ENCODE assay signal across 18 cellular contexts in genomic region chr11:44774736-44775135, GRCh38. TPM values are rescaled to one million over a fixed set of nuclear protein-coding genes. Genes with fewer than 3 reads are reported as not detected.
DNase-seq lines count a peak whose midpoint lies in the region; ATAC-seq and TF ChIP-seq lines count a peak whose summit lies in the region.
"Had no signal": no experiment of that assay in that cellular context is flagged by ENCODE, and none has a peak within 500 bp of the region (broad histone marks: within the 10 kb centered on the region; RNA-seq: fewer than 3 reads in every experiment).

No MANE protein-coding gene starts in this region.

- H3K27me3 ChIP-seq in GM23338 (ENCODE audit: insufficient read depth) (no peaks in the 10 kb centered on the region), hepatocyte (no peaks in the 10 kb centered on the region), sigmoid colon (no peaks in the 10 kb centered on the region)
- H3K27me3 ChIP-seq: Peyer's patch, SJCRH30, tibial artery had no signal

- H3K4me3 ChIP-seq in GM23338: no peak overlapping the region
- no peak overlapping the region for H3K4me3 ChIP-seq in hepatocyte
- no peak overlapping the region for H3K4me3 ChIP-seq in sigmoid colon
- H3K4me3 ChIP-seq: Peyer's patch, SJCRH30, tibial artery had no signal

- H3K4me1 ChIP-seq in GM23338 (ENCODE audit: insufficient read depth) (peaks cover 29% of the 10 kb centered on the region), hepatocyte (ENCODE audit: insufficient read depth) (peaks cover 26% of the 10 kb centered on the region), sigmoid colon (peaks cover 0 to 79% (median 71%) of the 10 kb centered on the region in 4 donors)

- no peaks in the 10 kb centered on the region for H3F3A ChIP-seq in GM23338 (replicated peaks; ENCODE audit: low read depth)

- H3K79me2 ChIP-seq in GM23338 (replicated peaks; ENCODE audit: insufficient read depth) (no peaks in the 10 kb centered on the region), hepatocyte (no peaks in the 10 kb centered on the region)

- 75% methylated on average over 4 of the region's 4 CpGs for WGBS in hepatocyte (ENCODE audit: low lambda C conversion rate, missing lambda C conversion rate)
- WGBS in sigmoid colon, 2 donors: 24 to 55% methylated on average over 4 of the region's 4 CpGs

- TF ChIP-seq CTCF in GM23338 (conservative IDR thresholded peaks at IDR 0.05; ENCODE audit: low read depth in 2 of 2): no peak
- no peak for TF ChIP-seq CTCF in hepatocyte (IDR thresholded peaks at IDR 0.05; ENCODE audit: poor library complexity)
- no peak for TF ChIP-seq CTCF in sigmoid colon (IDR thresholded peaks at IDR 0.05)

- H4K20me1 ChIP-seq in GM23338 (replicated peaks; ENCODE audit: insufficient read depth) (no peaks in the 10 kb centered on the region), hepatocyte (ENCODE audit: insufficient read depth, poor library complexity, severe bottlenecking) (no peaks in the 10 kb centered on the region)

- no peak for TF ChIP-seq POLR2A in sigmoid colon (IDR thresholded peaks at IDR 0.05)

- peaks cover 2% of the 10 kb centered on the region for H3K27me3 Mint-ChIP-seq in GM23338 (ENCODE audit: insufficient read depth, low read depth, poor library complexity)

- H3K9me3 ChIP-seq in hepatocyte (ENCODE audit: low read depth) (no peaks in the 10 kb centered on the region), sigmoid colon (no peaks in the 10 kb centered on the region)
- H3K9me3 ChIP-seq: Peyer's patch, SJCRH30, tibial artery had no signal

- no peaks in the 10 kb centered on the region for H3K9me2 ChIP-seq in GM23338 (ENCODE audit: insufficient read depth)
- H3K9me2 ChIP-seq in hepatocyte (replicated peaks; ENCODE audit: insufficient read depth): no peaks in the 10 kb centered on the region

- no peaks in the 10 kb centered on the region for H3K36me3 Mint-ChIP-seq in GM23338 (ENCODE audit: low read depth)

- intact Hi-C loops in sigmoid colon (cut with DNase I): loop anchor here (1.0 to 5.0 kb wide), 5 partner anchors 20 to 147 kb away; no protein-coding TSS in a partner anchor

- ATAC-seq in GM23338: no peak

- H2AFZ ChIP-seq in GM23338 (no peak overlapping the region), hepatocyte (no peak overlapping the region)

- H3K4me1 Mint-ChIP-seq in GM23338: peaks cover 50% of the 10 kb centered on the region
- H3K4me1 Mint-ChIP-seq: activated naive CD8-positive, alpha-beta T cell treated with anti-CD3 and anti-CD28 coated beads, Interleukin-2, amount 50 U/mL, for 24 hours had no signal

- H3K4me3 Mint-ChIP-seq in GM23338: no peak overlapping the region
- H3K4me3 Mint-ChIP-seq: activated CD8-positive, alpha-beta T cell treated with anti-CD3 and anti-CD28 coated beads for 36 hours; activated naive CD8-positive, alpha-beta T cell treated with anti-CD3 and anti-CD28 coated beads, Interleukin-2, amount 50 U/mL, for 24 hours; CD4-positive, alpha-beta T cell had no signal

- DNase-seq in GM23338 (ENCODE audit: low spot score) (no peak), dermis blood vessel endothelial cell (peak; percentile 83), hepatocyte (ENCODE audit: low spot score) (no peak), sigmoid colon (no peak), NCI-H2196 treated with DMSO at 0.1 percent for 48 hours (lab: John Stamatoyannopoulos, UW; ENCODE audit: unreplicated experiment) (no peak), pons (ENCODE audit: low spot score) (no peak), globus pallidus (ENCODE audit: low spot score) (no peak)
- DNase-seq in stimulated activated CD4-positive, alpha-beta T cell treated with anti-CD3 and anti-CD28 coated beads, Interleukin-2, amount 100 ng/mL, for 24 hours: no peak
- DNase-seq: GOT3, occipital lobe, retina had no signal

- H3K36me3 ChIP-seq in GM23338 (ENCODE audit: insufficient read depth): no peaks in the 10 kb centered on the region
- no peaks in the 10 kb centered on the region for H3K36me3 ChIP-seq in hepatocyte (replicated peaks; ENCODE audit: insufficient read depth, low read depth)
- H3K36me3 ChIP-seq in sigmoid colon: no peaks in the 10 kb centered on the region
- H3K36me3 ChIP-seq: Peyer's patch, SJCRH30, tibial artery had no signal

- H3K4me2 ChIP-seq in GM23338 (0 out of 2 replicates have a peak overlapping the region, but pooled peaks have one; percentile 66), hepatocyte (no peak overlapping the region)

- H3K9me3 Mint-ChIP-seq in GM23338: no peaks in the 10 kb centered on the region
- H3K9me3 Mint-ChIP-seq: activated CD8-positive, alpha-beta T cell treated with anti-CD3 and anti-CD28 coated beads for 36 hours; activated naive CD8-positive, alpha-beta T cell treated with anti-CD3 and anti-CD28 coated beads, Interleukin-2, amount 50 U/mL, for 24 hours; CD4-positive, alpha-beta T cell had no signal

- TF ChIP-seq EP300 in sigmoid colon (IDR thresholded peaks at IDR 0.05): no peak

- H3K27ac ChIP-seq in GM23338 (ENCODE audit: low read depth): no peak overlapping the region
- H3K27ac ChIP-seq in hepatocyte: peak overlapping the region; percentile 68
- peak overlapping the region; percentile 79 to 91 (median 84) for H3K27ac ChIP-seq in sigmoid colon
- H3K27ac ChIP-seq: tibial artery had no signal

- H3K27ac Mint-ChIP-seq in GM23338: no peak overlapping the region
- H3K27ac Mint-ChIP-seq: activated CD8-positive, alpha-beta T cell treated with anti-CD3 and anti-CD28 coated beads for 36 hours; activated naive CD8-positive, alpha-beta T cell treated with anti-CD3 and anti-CD28 coated beads, Interleukin-2, amount 50 U/mL, for 24 hours; CD4-positive, alpha-beta T cell had no signal

TF ChIP-seq in GM23338, 12 proteins besides CTCF, POLR2A, EP300 and RAD21 (continues in another document):
- TF ChIP-seq NANOG (IDR thresholded peaks at IDR 0.05; ENCODE audit: borderline replicate concordance): no peak
- no peak for TF ChIP-seq EZH2phosphoT487 (IDR thresholded peaks at IDR 0.05; ENCODE audit: unreplicated experiment)
- no peak for TF ChIP-seq CREB1 (CRISPR knock-in tag; IDR thresholded peaks at IDR 0.05; ENCODE audit: low read depth)
- TF ChIP-seq STAT1 (IDR thresholded peaks at IDR 0.05; ENCODE audit: unreplicated experiment): no peak
- TF ChIP-seq EZH2 (IDR thresholded peaks at IDR 0.05; ENCODE audit: low read depth, unreplicated experiment): no peak
- no peak for TF ChIP-seq ZNF114 (CRISPR knock-in tag; IDR thresholded peaks at IDR 0.05)
- TF ChIP-seq POLR2AphosphoS5 (IDR thresholded peaks at IDR 0.05; ENCODE audit: low read depth): no peak

RNA-seq across cellular contexts. Expression of gene TSPAN18, which starts 48.0 kb away (rescaled TPM):
- 10.6 and 12.0 TPM in 2 replicates for total RNA-seq in GM23338 (2014; rRNA removed; shearing (Covaris generic))
- polyA plus RNA-seq in GM23338 (2016; fragmentation: Nextera tagmentation; extraction: Ambion mirVana): 5.8 and 6.0 TPM in 2 replicates
- 48.3 and 74.5 TPM in 2 replicates for total RNA-seq in dermis blood vessel endothelial cell
- 9.5 and 12.8 TPM in 2 replicates for total RNA-seq in hepatocyte
- polyA plus RNA-seq in hepatocyte: 21.5 and 25.1 TPM in 2 replicates
- 10 to 100 TPM; 13.8 to 75.3 (median 23.0) TPM for total RNA-seq in sigmoid colon
- polyA plus RNA-seq in sigmoid colon: 1 to 10 TPM in 2 of 3 donors, under 1 TPM in 1; 0.23 to 8.0 (median 7.2) TPM
- polyA plus RNA-seq: keratinocyte had no signal
